ENCODE assay signal across 12 cellular contexts in genomic region chr10:29840516-29841276, GRCh38.
DNase-seq lines count a peak whose midpoint lies in the region; ATAC-seq, FAIRE-seq and TF ChIP-seq lines count a peak whose summit lies in the region.
"Had no signal": no experiment of that assay in that cellular context is flagged by ENCODE, and none has a peak within 500 bp of the region (broad histone marks: within the 10 kb centered on the region; RNA-seq: fewer than 3 reads in every experiment).

No MANE protein-coding gene starts in this region.

- H3K27me3 Mint-ChIP-seq in Caco-2 (ENCODE audit: insufficient read depth, unreplicated experiment) = no peaks in the 10 kb centered on the region

- BruUV-seq in Caco-2 (replicated peaks; lab: Mats Ljungman, UMichigan) = no TSS peak

- peaks cover 5% of the 10 kb centered on the region for H3K36me3 Mint-ChIP-seq in Caco-2 (ENCODE audit: insufficient read depth, unreplicated experiment)

- no peak for FAIRE-seq in pancreas (lab: Jason Lieb, UNC)
- FAIRE-seq: GM12892 had no signal

- H3K4me1 ChIP-seq in Caco-2 (peaks cover 50% of the 10 kb centered on the region), RWPE2 (ENCODE audit: insufficient read depth, poor library complexity, severe bottlenecking) (peaks cover 14% of the 10 kb centered on the region), pancreas (peaks cover 9 to 27% (median 10%) of the 10 kb centered on the region in 3 donors)
- H3K4me1 ChIP-seq: HAP-1 had no signal

- ATAC-seq in RWPE2 (ENCODE audit: low read depth) (no peak), left ventricle myocardium superior (peak; percentile 39), pancreas (peak; percentile 56 to 71 (median 66)), GM21528 (IDR thresholded peaks at IDR 0.05; ENCODE audit: low FRiP score, unreplicated experiment) (no peak), HG03159 (IDR thresholded peaks at IDR 0.05; ENCODE audit: unreplicated experiment) (no peak)

- H3K27ac ChIP-seq in RWPE2 (ENCODE audit: poor library complexity, severe bottlenecking) (peak overlapping the region; percentile 46), pancreas (peak overlapping the region in 3 of 4 donors; percentile 39 to 62 (median 62))

- H3K27me3 ChIP-seq in Caco-2 (replicated peaks; ENCODE audit: control insufficient read depth, insufficient read depth, low read length) (no peaks in the 10 kb centered on the region), RWPE2 (ENCODE audit: insufficient read depth, poor library complexity, severe bottlenecking) (no peaks in the 10 kb centered on the region), pancreas (no peaks in the 10 kb centered on the region)

- intact Hi-C loops in Caco-2 (cut with micrococcal nuclease; ENCODE audit: unreplicated experiment) = loop anchor here (1.0 to 2.0 kb wide), 2 partner anchors 25 to 104 kb away; no protein-coding TSS in a partner anchor
- intact Hi-C loops in left ventricle myocardium superior (cut with micrococcal nuclease) = no loop called here
- intact Hi-C loops in pancreas (cut with DNase I) = loop anchor here in 1 of 3 donors (10.0 kb wide), 1 partner anchor 106 kb away; no protein-coding TSS in a partner anchor

- POLR2A ChIA-PET in Caco-2 (lab: Charles Lee) = no interaction called here

- CTCF ChIA-PET in Caco-2 (lab: Charles Lee) = interaction anchor here (1.5 kb wide), 1 partner anchor 18 kb away, joined by 9 read pairs; no protein-coding TSS in a partner anchor

- H3K36me3 ChIP-seq in Caco-2 (ENCODE audit: control insufficient read depth, insufficient read depth, low read length) = no peaks in the 10 kb centered on the region
- H3K36me3 ChIP-seq in RWPE2 (ENCODE audit: low read depth) = no peaks in the 10 kb centered on the region
- no peaks in the 10 kb centered on the region for H3K36me3 ChIP-seq in pancreas
- H3K36me3 ChIP-seq: HAP-1 had no signal

- no peak overlapping the region for H3K4me3 Mint-ChIP-seq in Caco-2 (ENCODE audit: unreplicated experiment)

- H3K4me3 ChIP-seq in Caco-2 (ENCODE audit: low read depth, low read length) (no peak overlapping the region), RWPE2 (ENCODE audit: severe bottlenecking) (no peak overlapping the region), pancreas (no peak overlapping the region)
- H3K4me3 ChIP-seq: HAP-1 had no signal

- peaks cover 61% of the 10 kb centered on the region for H3K4me1 Mint-ChIP-seq in Caco-2 (ENCODE audit: low read depth, unreplicated experiment)

- no peak for TF ChIP-seq CTCF in Caco-2 (IDR thresholded peaks at IDR 0.05; ENCODE audit: insufficient read depth in 1 of 2, low read depth in 1 of 2, low read length in 1 of 2, severe bottlenecking in 1 of 2, unreplicated experiment in 1 of 2)
- no peak for TF ChIP-seq CTCF in RWPE2 (IDR thresholded peaks at IDR 0.05; ENCODE audit: poor library complexity, severe bottlenecking)
- no peak for TF ChIP-seq CTCF in pancreas (IDR thresholded peaks at IDR 0.05)

- 31 to 34% methylated on average over 11 of the region's 11 CpGs for WGBS in pancreas, 2 donors

- peaks cover 14% of the 10 kb centered on the region for H3K9me3 Mint-ChIP-seq in Caco-2 (ENCODE audit: unreplicated experiment)

- H3K9me3 ChIP-seq in Caco-2 (peaks cover 16% of the 10 kb centered on the region), RWPE2 (ENCODE audit: severe bottlenecking) (no peaks in the 10 kb centered on the region), pancreas (no peaks in the 10 kb centered on the region)
- H3K9me3 ChIP-seq: HAP-1 had no signal

- H3K27ac Mint-ChIP-seq in Caco-2 (ENCODE audit: unreplicated experiment) = peak overlapping the region; percentile 93

- DNase-seq in Caco-2 = peak in 1 of 2 experiments; percentile 44
- DNase-seq in RWPE2 (ENCODE audit: low spot score) = no peak
- no peak for DNase-seq in left ventricle myocardium superior
- DNase-seq in pancreas = peak in 2 of 6 donors; percentile 9 to 17
- no peak for DNase-seq in NCI-H1436 treated with DMSO at 0.1 percent for 48 hours (lab: John Stamatoyannopoulos, UW)
- no peak for DNase-seq in NCI-H2196 treated with DMSO at 0.1 percent for 48 hours (lab: John Stamatoyannopoulos, UW; ENCODE audit: unreplicated experiment)
- DNase-seq: effector memory CD4-positive, alpha-beta T cell; NCI-H748 treated with DMSO at 0.1 percent for 48 hours had no signal

Comparison
In these comparisons a context has a peak if more than half of its experiments do, and no peak if none do; other contexts are left out.
1. ATAC-seq: peak in left ventricle myocardium superior (single experiment) and pancreas (4 of 4); none in RWPE2 (single experiment), GM21528 (single experiment) and HG03159 (single experiment).